12 cellular contexts compared by ENCODE assay signal in genomic region chr2:63654959-63655358, GRCh38.
DNase-seq lines count a peak whose midpoint lies in the region; ATAC-seq and TF ChIP-seq lines count a peak whose summit lies in the region.
"Had no signal": no experiment of that assay in that cellular context is flagged by ENCODE, and none has a peak within 500 bp of the region (broad histone marks: within the 10 kb centered on the region; RNA-seq: fewer than 3 reads in every experiment).

No MANE protein-coding gene starts in this region.

- no peak overlapping the region for H3K4me3 ChIP-seq in choroid plexus epithelial cell (ENCODE audit: low read depth, low read length)
- H3K4me3 ChIP-seq in GM23338: no peak overlapping the region

- TF ChIP-seq CTCF in choroid plexus epithelial cell (conservative IDR thresholded peaks at IDR 0.05; ENCODE audit: low read depth, low read length): no peak
- no peak for TF ChIP-seq CTCF in GM23338 (conservative IDR thresholded peaks at IDR 0.05; ENCODE audit: low read depth in 2 of 2)

- no peaks in the 10 kb centered on the region for H3K27me3 Mint-ChIP-seq in GM23338 (ENCODE audit: insufficient read depth, low read depth, poor library complexity)

- no peaks in the 10 kb centered on the region; the same call in 1 of the 2 replicates for H3K4me1 ChIP-seq in GM23338 (ENCODE audit: insufficient read depth)

- no peak overlapping the region for H3K4me3 Mint-ChIP-seq in GM23338
- H3K4me3 Mint-ChIP-seq: stimulated activated naive B cell treated with anti-CD40 and anti-IgM and Interleukin-4, amounts not matched to agents 10 μg/mL and 1 μg/mL and 100 μg/mL, for 72 hours; T-helper 1 cell treated with Interleukin-12 subunit alpha and Interleukin-12 subunit beta and Interleukin-4 antibody, amounts not matched to agents 30 μg/mL and 1 μg/mL, for 36 hours had no signal

- no peak overlapping the region for H3K27ac Mint-ChIP-seq in GM23338
- H3K27ac Mint-ChIP-seq: stimulated activated naive B cell treated with anti-CD40 and anti-IgM and Interleukin-4, amounts not matched to agents 10 μg/mL and 1 μg/mL and 100 μg/mL, for 72 hours; T-helper 1 cell treated with Interleukin-12 subunit alpha and Interleukin-12 subunit beta and Interleukin-4 antibody, amounts not matched to agents 30 μg/mL and 1 μg/mL, for 36 hours had no signal

- peaks cover 8% of the 10 kb centered on the region for H3K9me3 Mint-ChIP-seq in GM23338
- H3K9me3 Mint-ChIP-seq: T-helper 1 cell treated with Interleukin-12 subunit alpha and Interleukin-12 subunit beta and Interleukin-4 antibody, amounts not matched to agents 30 μg/mL and 1 μg/mL, for 36 hours had no signal

- peaks cover 13% of the 10 kb centered on the region; the same call in 1 of the 2 replicates for H3K9me2 ChIP-seq in GM23338 (ENCODE audit: insufficient read depth)

- H3K79me2 ChIP-seq in GM23338 (replicated peaks; ENCODE audit: insufficient read depth): no peaks in the 10 kb centered on the region

- no peaks in the 10 kb centered on the region for H4K20me1 ChIP-seq in GM23338 (replicated peaks; ENCODE audit: insufficient read depth)

- H3K4me1 Mint-ChIP-seq in GM23338: no peaks in the 10 kb centered on the region
- H3K4me1 Mint-ChIP-seq: stimulated activated naive B cell treated with anti-CD40 and anti-IgM and Interleukin-4, amounts not matched to agents 10 μg/mL and 1 μg/mL and 100 μg/mL, for 72 hours had no signal

- ATAC-seq in GM18867 (IDR thresholded peaks at IDR 0.05; ENCODE audit: unreplicated experiment) (peak; percentile 79), HG03103 (IDR thresholded peaks at IDR 0.05; ENCODE audit: low read depth, unreplicated experiment) (peak; percentile 75), GM23338 (no peak)
- ATAC-seq: left ventricle myocardium superior had no signal

- no peaks in the 10 kb centered on the region for H3K27me3 ChIP-seq in GM23338 (ENCODE audit: insufficient read depth)

- no peaks in the 10 kb centered on the region for H3F3A ChIP-seq in GM23338 (replicated peaks; ENCODE audit: low read depth)

- peaks cover 9% of the 10 kb centered on the region; the same call in 2 of the 3 replicates for H3K36me3 Mint-ChIP-seq in GM23338 (ENCODE audit: low read depth)
- H3K36me3 Mint-ChIP-seq: stimulated activated naive B cell treated with anti-CD40 and anti-IgM and Interleukin-4, amounts not matched to agents 10 μg/mL and 1 μg/mL and 100 μg/mL, for 72 hours had no signal

- H3K27ac ChIP-seq in GM23338 (ENCODE audit: low read depth): no peak overlapping the region

- no peak overlapping the region for H2AFZ ChIP-seq in GM23338

- no peaks in the 10 kb centered on the region for H3K36me3 ChIP-seq in GM23338 (ENCODE audit: insufficient read depth)

- H3K4me2 ChIP-seq in GM23338: no peak overlapping the region

- DNase-seq in EL (peak; percentile 19), choroid plexus epithelial cell (ENCODE audit: low read depth) (peak; percentile 35), GDM1 (lab: John Stamatoyannopoulos, UW) (no peak), NCI-H2196 (lab: John Stamatoyannopoulos, UW; ENCODE audit: unreplicated experiment) (no peak), SW 1271 (lab: John Stamatoyannopoulos, UW) (no peak), GM23338 (ENCODE audit: low spot score) (no peak)
- DNase-seq: left ventricle myocardium superior; NCI-H510A; stimulated activated naive B cell treated with anti-CD40 and anti-IgM and Interleukin-4, amounts not matched to agents 10 μg/mL and 1 μg/mL and 100 μg/mL, for 72 hours had no signal

TF ChIP-seq in GM23338, 12 proteins besides CTCF, POLR2A, EP300 and RAD21 (continues in another document):
- no peak for TF ChIP-seq EZH2phosphoT487 (IDR thresholded peaks at IDR 0.05; ENCODE audit: unreplicated experiment)
- TF ChIP-seq REST (IDR thresholded peaks at IDR 0.05; ENCODE audit: unreplicated experiment): no peak
- no peak for TF ChIP-seq ETS1 (IDR thresholded peaks at IDR 0.05)

Comparison
In these comparisons a context has a peak if more than half of its experiments do, and no peak if none do; other contexts are left out.
1. DNase-seq: peak in EL (single experiment) and choroid plexus epithelial cell (single experiment); none in GDM1 (single experiment), NCI-H2196 (single experiment), SW 1271 (0 of 2) and GM23338 (single experiment).